ENCODE assay signal across 36 cellular contexts in the genomic region with DNA sequence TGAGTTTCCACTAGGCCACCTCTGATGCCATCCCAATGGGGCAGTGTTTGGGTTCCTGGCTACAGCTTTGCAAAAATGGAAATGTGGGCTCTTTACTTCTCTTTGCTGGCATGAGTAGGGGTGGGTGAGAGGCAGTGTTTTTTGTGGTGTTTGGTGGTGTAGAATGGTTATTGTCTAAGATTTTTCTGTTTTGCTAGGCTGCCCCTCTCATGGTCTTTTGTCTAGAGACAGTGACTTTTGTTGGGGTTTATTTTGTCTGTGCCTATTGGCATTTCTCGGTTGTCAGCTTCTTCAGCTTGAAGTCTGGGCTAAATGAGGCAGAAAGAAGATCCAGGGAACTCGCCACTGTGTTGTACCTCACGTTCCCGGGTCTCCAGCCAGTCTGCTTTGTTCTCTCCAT.
"Had no signal": no experiment of that assay in that cellular context is flagged by ENCODE, and none has a peak within 500 bp of the region (broad histone marks: within the 10 kb centered on the region; RNA-seq: fewer than 3 reads in every experiment).

No MANE protein-coding gene starts in this region.

- H3K36me3 Mint-ChIP-seq: activated CD4-positive, alpha-beta memory T cell treated with anti-CD3 and anti-CD28 coated beads for 36 hours; activated CD8-positive, alpha-beta memory T cell treated with anti-CD3 and anti-CD28 coated beads, Interleukin-2, amount 10 ng/mL, durations not matched to agents 7 days and 5 days; activated naive CD4-positive, alpha-beta T cell treated with anti-CD3 and anti-CD28 coated beads, Interleukin-2, amount 10 ng/mL, durations not matched to agents 7 days and 5 days; activated naive CD4-positive, alpha-beta T cell treated with anti-CD3 and anti-CD28 coated beads, Interleukin-2, amount 50 U/mL, for 24 hours; activated naive CD8-positive, alpha-beta T cell treated with anti-CD3 and anti-CD28 coated beads, Interleukin-2, amount 10 ng/mL, durations not matched to agents 7 days and 5 days; brain had no signal

- H3K9me3 Mint-ChIP-seq: activated B cell treated with CpG ODN at 0.5 μM for 24 hours; activated CD4-positive, alpha-beta memory T cell treated with anti-CD3 and anti-CD28 coated beads for 36 hours; activated CD4-positive, alpha-beta T cell treated with anti-CD3 and anti-CD28 coated beads, Interleukin-2, amount 10 ng/mL, durations not matched to agents 24 days and 14 days; activated naive CD4-positive, alpha-beta T cell treated with anti-CD3 and anti-CD28 coated beads, Interleukin-2, amount 10 ng/mL, durations not matched to agents 7 days and 5 days; activated naive CD4-positive, alpha-beta T cell treated with anti-CD3 and anti-CD28 coated beads, Interleukin-2, amount 50 U/mL, for 24 hours; activated naive CD8-positive, alpha-beta T cell treated with anti-CD3 and anti-CD28 coated beads, Interleukin-2, amount 10 ng/mL, durations not matched to agents 7 days and 5 days; activated naive CD8-positive, alpha-beta T cell treated with anti-CD3 and anti-CD28 coated beads, Interleukin-2, amount 50 U/mL, for 24 hours; activated T-cell treated with anti-CD3 and anti-CD28 coated beads, Interleukin-2, amount 50 U/mL, for 24 hours; activated T-helper 2 cell treated with anti-CD3 and anti-CD28 coated beads, Interferon-gamma antibody, Interleukin-2, Interleukin-4, amounts not matched to agents 10 μg/mL and 5 μg/mL and 100 μg/mL, durations not matched to agents 14 hours and 24 hours and 36 hours; T-helper 1 cell treated with Interleukin-12 subunit alpha and Interleukin-12 subunit beta and Interleukin-4 antibody, amounts not matched to agents 30 μg/mL and 1 μg/mL, for 36 hours; T-helper 2 cell treated with Interferon-gamma antibody and Interleukin-4, amounts not matched to agents 5 μg/mL and 100 μg/mL, for 36 hours had no signal

- H3K36me3 ChIP-seq: ascending aorta, cardiac muscle cell had no signal

- DNase-seq: activated B cell treated with CpG ODN at 0.5 μM for 24 hours; activated CD4-positive, alpha-beta memory T cell treated with anti-CD3 and anti-CD28 coated beads for 36 hours; activated CD4-positive, alpha-beta T cell treated with anti-CD3 and anti-CD28 coated beads for 4 hours; activated CD4-positive, alpha-beta T cell treated with anti-CD3 and anti-CD28 coated beads, Interleukin-2, amount 10 ng/mL, durations not matched to agents 24 days and 14 days; activated CD4-positive, alpha-beta T cell treated with anti-CD3 and anti-CD28 coated beads, Interleukin-2, amount 50 U/mL, for 1 hour; activated CD4-positive, alpha-beta T cell treated with anti-CD3 and anti-CD28 coated beads, Interleukin-2, amount 50 U/mL, for 4 hours; activated CD4-positive, CD25-positive, alpha-beta regulatory T cell treated with anti-CD3 and anti-CD28 coated beads, Interleukin-2, amount 50 U/mL, for 72 hours; activated CD8-positive, alpha-beta memory T cell treated with anti-CD3 and anti-CD28 coated beads for 24 hours; activated CD8-positive, alpha-beta memory T cell treated with anti-CD3 and anti-CD28 coated beads, Interleukin-2, amount 10 ng/mL, durations not matched to agents 7 days and 5 days; activated CD8-positive, alpha-beta memory T cell treated with anti-CD3 and anti-CD28 coated beads, Interleukin-2, amount 50 U/mL, for 48 hours; activated CD8-positive, alpha-beta T cell treated with anti-CD3 and anti-CD28 coated beads, Interleukin-2, amount 10 ng/mL, durations not matched to agents 7 days and 5 days; activated effector memory CD4-positive, alpha-beta T cell treated with Interleukin-2 at 50 U/mL for 16 hours; activated gamma-delta T cell; activated naive CD4-positive, alpha-beta T cell treated with anti-CD3 and anti-CD28 coated beads, Interleukin-2, amount 10 ng/mL, durations not matched to agents 7 days and 5 days; activated naive CD4-positive, alpha-beta T cell treated with Interleukin-2 at 50 U/mL for 16 hours; activated naive CD8-positive, alpha-beta T cell treated with anti-CD3 and anti-CD28 coated beads, Interleukin-2, amount 10 ng/mL, durations not matched to agents 7 days and 5 days; activated naive CD8-positive, alpha-beta T cell treated with anti-CD3 and anti-CD28 coated beads, Interleukin-2, amount 50 U/mL, for 24 hours; activated T-cell treated with anti-CD3 and anti-CD28 coated beads, Interleukin-2, amount 50 U/mL, for 24 hours; activated T-cell treated with anti-CD3 and anti-CD28 coated beads, Interleukin-2, amount 50 U/mL, for 48 hours; amygdala; anterior cingulate cortex; caudate nucleus; cerebellar nuclear complex; T-helper 1 cell; T-helper 2 cell; T-helper 9 cell had no signal

- H3K27me3 Mint-ChIP-seq: activated B cell treated with CpG ODN at 0.5 μM for 24 hours; activated CD4-positive, alpha-beta T cell treated with anti-CD3 and anti-CD28 coated beads, Interleukin-2, amount 10 ng/mL, durations not matched to agents 24 days and 14 days; activated CD8-positive, alpha-beta memory T cell treated with anti-CD3 and anti-CD28 coated beads, Interleukin-2, amount 10 ng/mL, durations not matched to agents 7 days and 5 days; activated naive CD4-positive, alpha-beta T cell treated with anti-CD3 and anti-CD28 coated beads, Interleukin-2, amount 10 ng/mL, durations not matched to agents 7 days and 5 days; activated naive CD4-positive, alpha-beta T cell treated with anti-CD3 and anti-CD28 coated beads, Interleukin-2, amount 50 U/mL, for 24 hours; activated naive CD8-positive, alpha-beta T cell treated with anti-CD3 and anti-CD28 coated beads, Interleukin-2, amount 10 ng/mL, durations not matched to agents 7 days and 5 days had no signal

- H3K27ac Mint-ChIP-seq: activated B cell treated with CpG ODN at 0.5 μM for 24 hours; activated CD4-positive, alpha-beta memory T cell treated with anti-CD3 and anti-CD28 coated beads for 36 hours; activated CD4-positive, alpha-beta T cell treated with anti-CD3 and anti-CD28 coated beads, Interleukin-2, amount 10 ng/mL, durations not matched to agents 24 days and 14 days; activated CD8-positive, alpha-beta memory T cell treated with anti-CD3 and anti-CD28 coated beads, Interleukin-2, amount 10 ng/mL, durations not matched to agents 7 days and 5 days; activated CD8-positive, alpha-beta T cell treated with anti-CD3 and anti-CD28 coated beads, Interleukin-2, amount 10 ng/mL, durations not matched to agents 7 days and 5 days; activated naive CD4-positive, alpha-beta T cell treated with anti-CD3 and anti-CD28 coated beads, Interleukin-2, amount 10 ng/mL, durations not matched to agents 7 days and 5 days; activated naive CD4-positive, alpha-beta T cell treated with anti-CD3 and anti-CD28 coated beads, Interleukin-2, amount 50 U/mL, for 24 hours; activated naive CD8-positive, alpha-beta T cell; activated naive CD8-positive, alpha-beta T cell treated with anti-CD3 and anti-CD28 coated beads, Interleukin-2, amount 10 ng/mL, durations not matched to agents 7 days and 5 days; activated naive CD8-positive, alpha-beta T cell treated with anti-CD3 and anti-CD28 coated beads, Interleukin-2, amount 50 U/mL, for 24 hours; activated T-cell treated with anti-CD3 and anti-CD28 coated beads, Interleukin-2, amount 50 U/mL, for 24 hours; activated T-helper 2 cell treated with anti-CD3 and anti-CD28 coated beads, Interferon-gamma antibody, Interleukin-2, Interleukin-4, amounts not matched to agents 10 μg/mL and 5 μg/mL and 100 μg/mL, durations not matched to agents 14 hours and 24 hours and 36 hours; brain; T-helper 1 cell treated with Interleukin-12 subunit alpha and Interleukin-12 subunit beta and Interleukin-4 antibody, amounts not matched to agents 30 μg/mL and 1 μg/mL, for 36 hours; T-helper 2 cell treated with Interferon-gamma antibody and Interleukin-4, amounts not matched to agents 5 μg/mL and 100 μg/mL, for 36 hours had no signal

- H3K27ac ChIP-seq: ascending aorta, cardiac muscle cell, VCaP had no signal

- ATAC-seq: activated CD8-positive, alpha-beta memory T cell treated with anti-CD3 and anti-CD28 coated beads, Interleukin-2, amount 10 ng/mL, durations not matched to agents 7 days and 5 days; activated CD8-positive, alpha-beta T cell treated with anti-CD3 and anti-CD28 coated beads, Interleukin-2, amount 10 ng/mL, durations not matched to agents 7 days and 5 days; activated naive CD8-positive, alpha-beta T cell treated with anti-CD3 and anti-CD28 coated beads, Interleukin-2, amount 50 U/mL, for 24 hours had no signal

- H3K4me1 ChIP-seq: ascending aorta had no signal

- H3K4me3 Mint-ChIP-seq: activated B cell treated with CpG ODN at 0.5 μM for 24 hours; activated CD4-positive, alpha-beta memory T cell treated with anti-CD3 and anti-CD28 coated beads for 36 hours; activated CD4-positive, alpha-beta T cell treated with anti-CD3 and anti-CD28 coated beads, Interleukin-2, amount 10 ng/mL, durations not matched to agents 24 days and 14 days; activated CD8-positive, alpha-beta memory T cell treated with anti-CD3 and anti-CD28 coated beads, Interleukin-2, amount 10 ng/mL, durations not matched to agents 7 days and 5 days; activated CD8-positive, alpha-beta T cell treated with anti-CD3 and anti-CD28 coated beads, Interleukin-2, amount 10 ng/mL, durations not matched to agents 7 days and 5 days; activated naive CD4-positive, alpha-beta T cell treated with anti-CD3 and anti-CD28 coated beads, Interleukin-2, amount 10 ng/mL, durations not matched to agents 7 days and 5 days; activated naive CD4-positive, alpha-beta T cell treated with anti-CD3 and anti-CD28 coated beads, Interleukin-2, amount 50 U/mL, for 24 hours; activated naive CD8-positive, alpha-beta T cell; activated naive CD8-positive, alpha-beta T cell treated with anti-CD3 and anti-CD28 coated beads, Interleukin-2, amount 10 ng/mL, durations not matched to agents 7 days and 5 days; activated naive CD8-positive, alpha-beta T cell treated with anti-CD3 and anti-CD28 coated beads, Interleukin-2, amount 50 U/mL, for 24 hours; activated T-cell treated with anti-CD3 and anti-CD28 coated beads, Interleukin-2, amount 50 U/mL, for 24 hours; brain; central memory CD8-positive, alpha-beta T cell; T-helper 1 cell treated with Interleukin-12 subunit alpha and Interleukin-12 subunit beta and Interleukin-4 antibody, amounts not matched to agents 30 μg/mL and 1 μg/mL, for 36 hours; T-helper 2 cell treated with Interferon-gamma antibody and Interleukin-4, amounts not matched to agents 5 μg/mL and 100 μg/mL, for 36 hours had no signal

- H3K27me3 ChIP-seq: ascending aorta, cardiac muscle cell had no signal

- H3K9me3 ChIP-seq: ascending aorta had no signal

- H3K4me1 Mint-ChIP-seq: activated B cell treated with CpG ODN at 0.5 μM for 24 hours; activated CD4-positive, alpha-beta T cell treated with anti-CD3 and anti-CD28 coated beads, Interleukin-2, amount 10 ng/mL, durations not matched to agents 24 days and 14 days; activated CD8-positive, alpha-beta memory T cell treated with anti-CD3 and anti-CD28 coated beads, Interleukin-2, amount 10 ng/mL, durations not matched to agents 7 days and 5 days; activated naive CD4-positive, alpha-beta T cell treated with anti-CD3 and anti-CD28 coated beads, Interleukin-2, amount 10 ng/mL, durations not matched to agents 7 days and 5 days; activated naive CD8-positive, alpha-beta T cell treated with anti-CD3 and anti-CD28 coated beads, Interleukin-2, amount 10 ng/mL, durations not matched to agents 7 days and 5 days; activated naive CD8-positive, alpha-beta T cell treated with anti-CD3 and anti-CD28 coated beads, Interleukin-2, amount 50 U/mL, for 24 hours; central memory CD8-positive, alpha-beta T cell had no signal

- H3K4me3 ChIP-seq: ascending aorta, cardiac muscle cell had no signal
